In the genomic region with DNA sequence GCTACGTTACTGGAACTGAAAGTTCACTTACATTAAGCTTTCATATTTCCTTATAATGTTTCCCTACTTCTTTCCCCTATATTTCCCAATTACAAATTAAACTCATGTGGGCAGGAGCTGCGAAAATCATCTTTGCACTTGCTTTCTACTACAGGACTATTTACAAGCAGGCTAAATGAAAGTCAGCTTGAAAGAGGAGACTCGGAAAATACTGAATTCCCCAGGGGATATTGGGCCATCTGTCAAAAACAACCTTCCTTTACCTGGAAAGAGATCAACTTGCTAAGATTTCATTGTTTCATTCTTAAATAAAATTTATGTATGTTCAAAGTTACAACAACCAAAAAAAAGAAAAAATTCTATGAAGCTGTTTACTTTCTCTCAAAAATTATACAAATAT, we compare ENCODE assay signal across 28 cellular contexts.
DNase-seq lines count a peak whose midpoint lies in the region; ATAC-seq and TF ChIP-seq lines count a peak whose summit lies in the region.
"Had no signal": no experiment of that assay in that cellular context is flagged by ENCODE, and none has a peak within 500 bp of the region (broad histone marks: within the 10 kb centered on the region; RNA-seq: fewer than 3 reads in every experiment).

No MANE protein-coding gene starts in this region.

- H3K27ac Mint-ChIP-seq in naive B cell, result peak overlapping the region in 4 of 6 donors; percentile 11 to 63 (median 52)
- H3K27ac Mint-ChIP-seq: activated naive CD4-positive, alpha-beta T cell treated with anti-CD3 and anti-CD28 coated beads for 36 hours; immature natural killer cell; nephron had no signal

- H3K9me3 ChIP-seq in OCI-LY3 (ENCODE audit: insufficient read depth, low read length), result no peaks in the 10 kb centered on the region
- H3K9me3 ChIP-seq in osteoblast (ENCODE audit: low read depth, low read length), result no peaks in the 10 kb centered on the region
- H3K9me3 ChIP-seq: mucosa of descending colon, suprapubic skin, upper lobe of right lung had no signal

- TF ChIP-seq CTCF in GM12865 (IDR thresholded peaks at IDR 0.05; ENCODE audit: insufficient read depth, low read depth, low read length, missing control alignments) (no peak), OCI-LY3 (IDR thresholded peaks at IDR 0.05; ENCODE audit: low read depth, low read length) (no peak), osteoblast (IDR thresholded peaks at IDR 0.05; ENCODE audit: extremely low read depth, low read depth, low read length) (no peak)

- no peak overlapping the region for H3K9ac ChIP-seq in OCI-LY3 (ENCODE audit: low read length)

- DNase-seq in GM12865 (ENCODE audit: low read depth), result peak; percentile 21
- DNase-seq in NCI-H128 (lab: John Stamatoyannopoulos, UW; ENCODE audit: unreplicated experiment), result peak; percentile 11
- peak; percentile 0 for DNase-seq in naive B cell
- DNase-seq in H7, result no peak
- DNase-seq in osteoblast (ENCODE audit: insufficient read length, low spot score, missing footprints), result no peak
- DNase-seq: activated CD4-positive, alpha-beta T cell treated with anti-CD3 and anti-CD28 coated beads, Interleukin-2, amount 50 U/mL, for 4 hours; activated naive CD4-positive, alpha-beta T cell treated with anti-CD3 and anti-CD28 coated beads for 36 hours; amniotic stem cell; brain microvascular endothelial cell; DMS79 treated with DMSO at 0.1 percent for 48 hours; GF-D8; hypothalamus; immature natural killer cell; KBM-7; left colon; mucosa of descending colon; NCI-H1417; NCI-H2081; NK-92 treated with Interleukin-12 subunit alpha and Interleukin-12 subunit beta, amount 100 ng/mL, for 24 hours; PC-3; stimulated activated CD4-positive, alpha-beta T cell treated with anti-CD3 and anti-CD28 coated beads, Interleukin-15, amount 100 ng/mL, for 24 hours; stimulated activated CD4-positive, alpha-beta T cell treated with anti-CD3 and anti-CD28 coated beads, Interleukin-4, amount 100 ng/mL, for 4 hours; T-helper 1 cell; upper lobe of right lung had no signal

- H3K27ac ChIP-seq in OCI-LY3 (ENCODE audit: low read length) (no peak overlapping the region), osteoblast (ENCODE audit: low read depth, low read length) (no peak overlapping the region)
- H3K27ac ChIP-seq: brain microvascular endothelial cell, suprapubic skin, upper lobe of right lung had no signal

- H3K4me3 Mint-ChIP-seq in naive B cell, result no peak overlapping the region
- H3K4me3 Mint-ChIP-seq: activated naive CD4-positive, alpha-beta T cell treated with anti-CD3 and anti-CD28 coated beads for 36 hours; immature natural killer cell; nephron had no signal

- no peak overlapping the region for H2AFZ ChIP-seq in OCI-LY3 (ENCODE audit: low read depth, low read length)
- no peak overlapping the region for H2AFZ ChIP-seq in osteoblast (ENCODE audit: low read length)

- H3K4me2 ChIP-seq in OCI-LY3 (ENCODE audit: low read length) (peak overlapping the region; percentile 49), osteoblast (ENCODE audit: insufficient read depth, low read length) (no peak overlapping the region)

- no peak for ATAC-seq in naive B cell (ENCODE audit: low read depth in 2 of 2)
- ATAC-seq in GM21390 (IDR thresholded peaks at IDR 0.05; ENCODE audit: unreplicated experiment), result no peak
- ATAC-seq: left colon, mucosa of descending colon, PC-3, upper lobe of right lung had no signal

- no peaks in the 10 kb centered on the region for H4K20me1 ChIP-seq in OCI-LY3 (ENCODE audit: insufficient read depth, low read length)
- H4K20me1 ChIP-seq in osteoblast (ENCODE audit: insufficient read depth, low read length), result peaks cover 10% of the 10 kb centered on the region

- H3K36me3 Mint-ChIP-seq in naive B cell, result peaks cover 14 to 20% of the 10 kb centered on the region in 2 donors

- H3K36me3 ChIP-seq in OCI-LY3 (replicated peaks; ENCODE audit: low read depth, low read length) (no peaks in the 10 kb centered on the region), H7 (replicated peaks; ENCODE audit: control insufficient read depth, insufficient read depth, low read length) (no peaks in the 10 kb centered on the region), osteoblast (ENCODE audit: insufficient read depth, low read length) (no peaks in the 10 kb centered on the region)
- H3K36me3 ChIP-seq: brain microvascular endothelial cell, suprapubic skin, upper lobe of right lung had no signal

- H3K4me1 ChIP-seq in OCI-LY3 (ENCODE audit: low read length) (peaks cover 8% of the 10 kb centered on the region), osteoblast (ENCODE audit: insufficient read depth, low read length) (peaks cover 8% of the 10 kb centered on the region)

- H3K4me1 Mint-ChIP-seq in naive B cell, result peaks cover 22 to 38% (median 25%) of the 10 kb centered on the region in 3 donors

- no peaks in the 10 kb centered on the region for H3K27me3 ChIP-seq in OCI-LY3 (ENCODE audit: low read depth, low read length)
- no peaks in the 10 kb centered on the region for H3K27me3 ChIP-seq in H7 (ENCODE audit: control insufficient read depth, insufficient read depth, low read length)
- H3K27me3 ChIP-seq in osteoblast (ENCODE audit: insufficient read depth, low read length), result no peaks in the 10 kb centered on the region
- H3K27me3 ChIP-seq: brain microvascular endothelial cell, suprapubic skin, upper lobe of right lung had no signal

- H3K9me3 Mint-ChIP-seq in naive B cell, result peaks cover 0 to 5% (median 2%) of the 10 kb centered on the region in 7 donors
- H3K9me3 Mint-ChIP-seq: immature natural killer cell had no signal

- H3K79me2 ChIP-seq in OCI-LY3 (ENCODE audit: low read length) (no peaks in the 10 kb centered on the region), osteoblast (ENCODE audit: insufficient read depth, low read length) (peaks cover 54% of the 10 kb centered on the region)

- no peak overlapping the region for H3K4me3 ChIP-seq in GM12865 (ENCODE audit: low read depth, low read length)
- H3K4me3 ChIP-seq in OCI-LY3 (ENCODE audit: low read length), result peak overlapping the region; percentile 34; the same call in 1 of the 2 replicates
- H3K4me3 ChIP-seq in H7 (ENCODE audit: insufficient read depth, low read depth, low read length), result no peak overlapping the region
- no peak overlapping the region for H3K4me3 ChIP-seq in osteoblast (ENCODE audit: insufficient read depth, low read length)
- H3K4me3 ChIP-seq: mucosa of descending colon, suprapubic skin, upper lobe of right lung had no signal

- H3K27me3 Mint-ChIP-seq in naive B cell, result no peaks in the 10 kb centered on the region

Comparison
In these comparisons a context has a peak if more than half of its experiments do, and no peak if none do; other contexts are left out.
1. DNase-seq: peak in GM12865 (single experiment), NCI-H128 (single experiment) and naive B cell (single experiment); none in H7 (single experiment) and osteoblast (single experiment).